25 cellular contexts compared by ENCODE assay signal in the genomic region with DNA sequence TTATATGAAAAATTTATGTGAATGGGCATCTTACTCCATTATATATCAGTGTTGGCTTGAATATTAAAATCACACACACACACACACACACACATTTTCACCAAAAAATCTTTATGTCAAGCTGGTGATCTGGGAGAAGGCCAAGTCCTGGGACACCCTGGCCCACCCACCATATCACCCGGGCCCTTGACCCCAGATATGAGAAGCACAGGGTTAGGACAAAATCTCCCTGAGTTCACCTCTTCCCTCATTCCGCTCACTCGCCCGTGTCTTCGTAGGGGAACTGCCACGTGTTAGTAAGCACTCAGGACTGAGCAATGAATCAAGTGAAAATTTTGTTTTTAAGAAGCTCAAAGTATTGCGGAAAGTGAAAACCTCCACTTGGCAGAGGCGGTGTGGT.
"Had no signal": no experiment of that assay in that cellular context is flagged by ENCODE, and none has a peak within 500 bp of the region (broad histone marks: within the 10 kb centered on the region; RNA-seq: fewer than 3 reads in every experiment).

No MANE protein-coding gene starts in this region.

- H3K27ac ChIP-seq: left ventricle myocardium inferior, neutrophil, ovary, right atrium auricular region, right lobe of liver, stomach, testis, thyroid gland, transverse colon, upper lobe of left lung, vagina had no signal

- H3K9me3 ChIP-seq: mucosa of descending colon, neutrophil, ovary, right atrium auricular region, right lobe of liver, testis, thyroid gland, transverse colon, vagina had no signal

- H3K36me3 ChIP-seq: left ventricle myocardium inferior, neutrophil, ovary, right atrium auricular region, right lobe of liver, stomach, thyroid gland, transverse colon, upper lobe of left lung, vagina had no signal

- ATAC-seq: mucosa of descending colon; naive thymus-derived CD4-positive, alpha-beta T cell; natural killer cell treated with Interleukin-12 subunit alpha and Interleukin-12 subunit beta and Interleukin-15 and Interleukin-18, amount 100 ng/mL, for 72 hours; stimulated activated naive B cell treated with anti-CD40 and anti-IgM and Interleukin-4, amounts not matched to agents 10 μg/mL and 1 μg/mL and 100 μg/mL, for 72 hours; stimulated activated naive CD8-positive, alpha-beta T cell treated with anti-CD3 and anti-CD28 coated beads, Interleukin-15, Interleukin-2, amounts not matched to agents 100 U/mL and 50 U/mL, for 24 hours had no signal

- H3K27me3 ChIP-seq: neutrophil, ovary, right atrium auricular region, right lobe of liver, stomach, testis, thyroid gland, transverse colon, upper lobe of left lung, vagina had no signal

- H3K4me1 ChIP-seq: left ventricle myocardium inferior, right atrium auricular region, stomach, transverse colon, upper lobe of left lung, vagina had no signal

- H3K4me3 ChIP-seq: left ventricle myocardium inferior, lung, mucosa of descending colon, ovary, right atrium auricular region, right lobe of liver, smooth muscle cell, stomach, thyroid gland, transverse colon, upper lobe of left lung, vagina had no signal

- DNase-seq: hippocampal formation; left ventricle myocardium inferior; midbrain; mucosa of descending colon; naive thymus-derived CD4-positive, alpha-beta T cell; occipital lobe; right lobe of liver; stimulated activated CD4-positive, alpha-beta T cell treated with anti-CD3 and anti-CD28 coated beads, Interleukin-1b, Interleukin-23, amount 100 ng/mL, for 48 hours; stimulated activated CD4-positive, alpha-beta T cell treated with anti-CD3 and anti-CD28 coated beads, Interleukin-2, amount 100 ng/mL, for 48 hours; stimulated activated CD4-positive, alpha-beta T cell treated with anti-CD3 and anti-CD28 coated beads, Interleukin-4, amount 100 ng/mL, for 4 hours; stimulated activated CD8-positive, alpha-beta memory T cell treated with anti-CD3 and anti-CD28 coated beads, Interleukin-4, amount 100 ng/mL, for 48 hours; stimulated activated naive B cell treated with anti-CD40 and anti-IgM and Interleukin-4, amounts not matched to agents 10 μg/mL and 1 μg/mL and 100 μg/mL, for 72 hours; stimulated activated naive CD8-positive, alpha-beta T cell treated with anti-CD3 and anti-CD28 coated beads, Interleukin-15, Interleukin-2, amounts not matched to agents 100 U/mL and 50 U/mL, for 24 hours; stomach; testis; thyroid gland; transverse colon; upper lobe of left lung had no signal

- H3K4me2 ChIP-seq: smooth muscle cell had no signal
